ENCODE assay signal across 11 cellular contexts in genomic region chr15:68775671-68776476, GRCh38. TPM values are rescaled to one million over a fixed set of nuclear protein-coding genes. Genes with fewer than 3 reads are reported as not detected.
DNase-seq lines count a peak whose midpoint lies in the region; ATAC-seq and TF ChIP-seq lines count a peak whose summit lies in the region.
"Had no signal": no experiment of that assay in that cellular context is flagged by ENCODE, and none has a peak within 500 bp of the region (broad histone marks: within the 10 kb centered on the region; RNA-seq: fewer than 3 reads in every experiment).

No MANE protein-coding gene starts in this region.

- ATAC-seq in IMR-90 (ENCODE audit: low read depth), result no peak
- ATAC-seq: activated T-helper 17 cell treated with anti-CD3 and anti-CD28 coated beads, Interleukin-2, amount 50 U/mL, for 72 hours had no signal

- no peak overlapping the region for H2BK120ac ChIP-seq in IMR-90 (ENCODE audit: low read depth, low read length)
- H2BK120ac ChIP-seq in neuronal stem cell (ENCODE audit: low read depth, low read length), result no peak overlapping the region

- peaks cover 7% of the 10 kb centered on the region for H3K27me3 ChIP-seq in IMR-90 (ENCODE audit: control insufficient read depth, insufficient read depth, low read length)
- no peaks in the 10 kb centered on the region for H3K27me3 ChIP-seq in colonic mucosa
- H3K27me3 ChIP-seq in liver (ENCODE audit: control insufficient read depth in 4 of 4, insufficient read depth in 4 of 4, low read length in 3 of 4), result no peaks in the 10 kb centered on the region
- no peaks in the 10 kb centered on the region for H3K27me3 ChIP-seq in skeletal muscle tissue (ENCODE audit: control insufficient read depth in 3 of 3, insufficient read depth in 3 of 3, low read length in 3 of 3)
- H3K27me3 ChIP-seq in neuronal stem cell (ENCODE audit: control insufficient read depth in 3 of 3, insufficient read depth in 3 of 3, low read depth in 1 of 3, low read length in 3 of 3), result no peaks in the 10 kb centered on the region
- H3K27me3 ChIP-seq: esophagus muscularis mucosa had no signal

- no peak for TF ChIP-seq POLR2A in IMR-90 (IDR thresholded peaks at IDR 0.05; ENCODE audit: low read depth, low read length)

- H2BK20ac ChIP-seq in IMR-90 (ENCODE audit: low read depth, low read length), result no peak overlapping the region

- DNase-seq in IMR-90 (peak; percentile 24), colonic mucosa (peak; percentile 47), SK-N-DZ (ENCODE audit: low spot score) (no peak), GM20000 (ENCODE audit: low spot score) (no peak), neuronal stem cell (ENCODE audit: low spot score) (no peak), NCI-H526 (lab: John Stamatoyannopoulos, UW) (no peak)
- DNase-seq: HFFc6 had no signal

- H3K36me3 ChIP-seq in IMR-90 (ENCODE audit: control insufficient read depth, insufficient read depth, low read length), result peaks cover 20% of the 10 kb centered on the region
- H3K36me3 ChIP-seq in colonic mucosa, result peaks cover 7% of the 10 kb centered on the region
- peaks cover 8 to 27% (median 16%) of the 10 kb centered on the region in 4 donors for H3K36me3 ChIP-seq in liver (ENCODE audit: control insufficient read depth in 4 of 4, insufficient read depth in 3 of 4, low read depth in 1 of 4, low read length in 3 of 4)
- peaks cover 18 to 25% (median 22%) of the 10 kb centered on the region in 3 donors for H3K36me3 ChIP-seq in skeletal muscle tissue (ENCODE audit: control insufficient read depth in 3 of 3, insufficient read depth in 3 of 3, low read length in 3 of 3)
- H3K36me3 ChIP-seq in neuronal stem cell (replicated peaks in 1 of 2; ENCODE audit: control insufficient read depth in 2 of 2, insufficient read depth in 2 of 2, low read length in 2 of 2), result peaks cover 14 to 41% of the 10 kb centered on the region in 2 donors

- H2BK12ac ChIP-seq in neuronal stem cell (ENCODE audit: low read length), result no peak overlapping the region

- no peak overlapping the region for H3K4me2 ChIP-seq in IMR-90 (ENCODE audit: low read depth, low read length)
- no peak overlapping the region for H3K4me2 ChIP-seq in neuronal stem cell (ENCODE audit: insufficient read depth, low read length, poor library complexity, severe bottlenecking)

- CTCF ChIA-PET in IMR-90 (lab: Yijun Ruan, JAX), result interaction anchor here (1.2 kb wide), 1 partner anchor 14 kb away, joined by 3 read pairs; no protein-coding TSS in a partner anchor

- H2AK9ac ChIP-seq in IMR-90 (replicated peaks; ENCODE audit: low read depth, low read length, poor library complexity), result no peak overlapping the region

- dilution Hi-C loops in IMR-90 (cut with HindIII; ENCODE audit: low sequenced_read_pairs, unreplicated experiment), result no loop called here

- TF ChIP-seq CTCF in IMR-90 (conservative IDR thresholded peaks at IDR 0.05; ENCODE audit: low read depth, low read length) (no peak), colonic mucosa (IDR thresholded peaks at IDR 0.05) (no peak), liver (IDR thresholded peaks at IDR 0.05; ENCODE audit: low read depth, low read length, missing input control) (no peak), GM20000 (IDR thresholded peaks at IDR 0.05; ENCODE audit: extremely low read depth, missing control alignments) (no peak)

- H2BK5ac ChIP-seq in IMR-90 (ENCODE audit: low read depth, low read length, poor library complexity, severe bottlenecking) (no peak overlapping the region), neuronal stem cell (ENCODE audit: low read length) (no peak overlapping the region)

- BruUV-seq in IMR-90 (replicated peaks; lab: Mats Ljungman, UMichigan), result no TSS peak

- H3K23ac ChIP-seq in IMR-90 (ENCODE audit: low read depth, low read length), result no peak overlapping the region
- no peak overlapping the region for H3K23ac ChIP-seq in neuronal stem cell (ENCODE audit: low read depth, low read length, poor library complexity)

- TF ChIP-seq RAD21 in IMR-90 (IDR thresholded peaks at IDR 0.05; ENCODE audit: low read length) (no peak), liver (IDR thresholded peaks at IDR 0.05) (no peak)

- no peaks in the 10 kb centered on the region; the same call in 1 of the 2 replicates for H3K4me1 ChIP-seq in IMR-90 (ENCODE audit: control insufficient read depth, insufficient read depth, low read length)
- no peaks in the 10 kb centered on the region for H3K4me1 ChIP-seq in colonic mucosa
- H3K4me1 ChIP-seq in liver (ENCODE audit: control insufficient read depth in 4 of 4, insufficient read depth in 4 of 4, low read length in 3 of 4), result no peaks in the 10 kb centered on the region
- H3K4me1 ChIP-seq in skeletal muscle tissue (ENCODE audit: control insufficient read depth in 3 of 3, insufficient read depth in 3 of 3, low read length in 3 of 3), result peaks cover 13 to 17% (median 15%) of the 10 kb centered on the region in 3 donors
- H3K4me1 ChIP-seq in neuronal stem cell (ENCODE audit: control insufficient read depth in 2 of 2, insufficient read depth in 1 of 2, low read depth in 1 of 2, low read length in 2 of 2), result peaks cover 2 to 3% of the 10 kb centered on the region in 2 donors

- H3K79me1 ChIP-seq in IMR-90 (ENCODE audit: low read depth in 1 of 2, low read length in 2 of 2) (no peaks in the 10 kb centered on the region), neuronal stem cell (ENCODE audit: low read depth, low read length) (no peaks in the 10 kb centered on the region)

- no peak overlapping the region for H4K5ac ChIP-seq in IMR-90 (ENCODE audit: low read depth, low read length)

- intact Hi-C loops in IMR-90 (cut with micrococcal nuclease) (no loop called here), colonic mucosa (cut with DNase I) (no loop called here)

- in situ Hi-C loops in IMR-90 (cut with MboI; ENCODE audit: low sequenced_read_pairs), result no loop called here

- H2AK5ac ChIP-seq in IMR-90 (ENCODE audit: low read depth, low read length) (no peak overlapping the region), neuronal stem cell (ENCODE audit: low read depth, low read length) (no peak overlapping the region)

- H4K91ac ChIP-seq in IMR-90 (ENCODE audit: insufficient read depth, low read depth, low read length) (no peak overlapping the region), neuronal stem cell (ENCODE audit: low read depth, low read length, poor library complexity) (no peak overlapping the region)

- no peak overlapping the region for H3K56ac ChIP-seq in IMR-90 (ENCODE audit: extremely low read depth, insufficient read depth, low read length)

- H3K9ac ChIP-seq in IMR-90 (ENCODE audit: low read depth, low read length) (no peak overlapping the region), colonic mucosa (ENCODE audit: low read depth in 2 of 2, low read length in 2 of 2) (no peak overlapping the region), liver (ENCODE audit: low read depth in 1 of 2, low read length in 2 of 2) (no peak overlapping the region), skeletal muscle tissue (ENCODE audit: low read depth in 1 of 3, low read length in 3 of 3) (no peak overlapping the region), neuronal stem cell (ENCODE audit: low read depth, low read length, poor library complexity) (no peak overlapping the region)

- 23% methylated on average over 5 of the region's 8 CpGs; no CpG with 5 or more reads in 1 of the 2 experiments for WGBS in IMR-90 (ENCODE audit: extremely low coverage in 2 of 2, insufficient read length in 1 of 2), 2 experiments
- WGBS in liver, result 73% methylated on average over 8 of the region's 8 CpGs
- no CpG with 5 or more reads among the region's 8 CpGs for WGBS in neuronal stem cell (ENCODE audit: extremely low coverage in 2 of 2, insufficient read length in 2 of 2, insufficient replicate concordance in 1 of 2), 2 donors

- H3K4ac ChIP-seq in IMR-90 (ENCODE audit: low read depth, low read length) (no peak overlapping the region), neuronal stem cell (ENCODE audit: low read length) (no peak overlapping the region)

- H2AFZ ChIP-seq in IMR-90 (replicated peaks; ENCODE audit: low read length, poor library complexity) (no peak overlapping the region), neuronal stem cell (ENCODE audit: low read length) (no peak overlapping the region)

- no peak overlapping the region for H3K27ac ChIP-seq in IMR-90 (ENCODE audit: insufficient read depth, low read length)
- H3K27ac ChIP-seq in colonic mucosa, result no peak overlapping the region
- H3K27ac ChIP-seq in liver (ENCODE audit: low read depth in 1 of 2, low read length in 2 of 2), result no peak overlapping the region
- H3K27ac ChIP-seq in skeletal muscle tissue (ENCODE audit: low read depth, low read length), result peak overlapping the region; percentile 80
- H3K27ac ChIP-seq in neuronal stem cell (replicated peaks; ENCODE audit: low read length), result no peak overlapping the region

- POLR2A ChIA-PET in IMR-90 (lab: Charles Lee; ENCODE audit: unreplicated experiment), result no interaction called here

- H3K14ac ChIP-seq in IMR-90 (replicated peaks; ENCODE audit: low read depth, low read length) (no peak overlapping the region), neuronal stem cell (ENCODE audit: low read length) (no peak overlapping the region)

- no peaks in the 10 kb centered on the region; the same call in 1 of the 2 replicates for H3K9me1 ChIP-seq in IMR-90 (ENCODE audit: insufficient read depth, low read length)

- H2BK15ac ChIP-seq in IMR-90 (ENCODE audit: low read depth, low read length) (no peak overlapping the region), neuronal stem cell (ENCODE audit: low read length) (no peak overlapping the region)

- 0 out of 2 replicates have a peak, but pooled peaks cover 2% of the 10 kb centered on the region for H4K20me1 ChIP-seq in IMR-90 (ENCODE audit: insufficient read depth, low read length)

- H3K4me3 ChIP-seq in IMR-90 (ENCODE audit: insufficient read depth, low read depth, low read length) (no peak overlapping the region), colonic mucosa (no peak overlapping the region), liver (ENCODE audit: low read depth in 1 of 3, low read length in 3 of 3) (no peak overlapping the region), skeletal muscle tissue (ENCODE audit: low read length in 3 of 3) (no peak overlapping the region), neuronal stem cell (ENCODE audit: low read length in 2 of 2) (no peak overlapping the region)
- H3K4me3 ChIP-seq: esophagus muscularis mucosa had no signal

- no peak overlapping the region for H3K18ac ChIP-seq in IMR-90 (ENCODE audit: low read depth, low read length)
- no peak overlapping the region for H3K18ac ChIP-seq in neuronal stem cell (ENCODE audit: low read length)

- no peak overlapping the region for H4K8ac ChIP-seq in IMR-90 (ENCODE audit: low read depth in 2 of 2, low read length in 2 of 2)
- H4K8ac ChIP-seq in neuronal stem cell (ENCODE audit: low read depth, low read length), result no peak overlapping the region

- H3K9me3 ChIP-seq in IMR-90 (ENCODE audit: control insufficient read depth, insufficient read depth, low read length), result 0 out of 2 replicates have a peak, but pooled peaks cover 2% of the 10 kb centered on the region
- H3K9me3 ChIP-seq in colonic mucosa, result no peaks in the 10 kb centered on the region
- H3K9me3 ChIP-seq in liver (ENCODE audit: control insufficient read depth in 4 of 4, low read length in 3 of 4), result no peaks in the 10 kb centered on the region
- no peaks in the 10 kb centered on the region for H3K9me3 ChIP-seq in skeletal muscle tissue (ENCODE audit: control insufficient read depth in 3 of 3, low read length in 3 of 3)
- no peaks in the 10 kb centered on the region for H3K9me3 ChIP-seq in neuronal stem cell (replicated peaks in 1 of 2; ENCODE audit: control insufficient read depth in 2 of 2, insufficient read depth in 1 of 2, low read depth in 1 of 2, low read length in 2 of 2)
- H3K9me3 ChIP-seq: esophagus muscularis mucosa had no signal

RNA-seq across cellular contexts. Expression of gene ANP32A, which starts 44.8 kb away (rescaled TPM):
- total RNA-seq in IMR-90 (2012; rRNA removed), result 50.0 and 72.8 TPM in 2 replicates
- 49.2 and 62.4 TPM in 2 replicates for polyA plus RNA-seq in IMR-90 (2012; rRNA removed)
- polyA plus RNA-seq in IMR-90 (2012; cell fraction: cytosol; rRNA removed), result 10.7 and 12.0 TPM in 2 replicates
- polyA plus RNA-seq in IMR-90 (2012; cell fraction: nucleus; rRNA removed; ENCODE audit: low replicate concordance), result 7.1 and 25.0 TPM in 2 replicates
- 100 to 1,000 TPM; 126 to 177 TPM for total RNA-seq in colonic mucosa
- total RNA-seq in liver, result 10 to 100 TPM; 30.5 to 45.8 TPM
- polyA plus RNA-seq in liver, result 10 to 100 TPM; 33.0 to 60.4 TPM
- total RNA-seq in skeletal muscle tissue, result 65.2 TPM
- polyA plus RNA-seq in SK-N-DZ (2014; cell fraction: cytosol; rRNA removed), result 160 and 194 TPM in 2 replicates
- 68.4 and 81.7 TPM in 2 replicates for polyA plus RNA-seq in SK-N-DZ (2014; cell fraction: nucleus; rRNA removed)
- 488 TPM for polyA plus RNA-seq in neuronal stem cell (2013, experiment 1 of 2)
- polyA plus RNA-seq in neuronal stem cell (2013, experiment 2 of 2), result 480 TPM

Comparison
In these comparisons a context has a peak if more than half of its experiments do, and no peak if none do; other contexts are left out.
1. DNase-seq: peak in IMR-90 (single experiment) and colonic mucosa (single experiment); none in SK-N-DZ (single experiment), GM20000 (single experiment), neuronal stem cell (single experiment) and NCI-H526 (0 of 2).